Comparison of ENCODE assay signal across 9 cellular contexts in genomic region chr17:73644145-73645049, GRCh38. TPM values are rescaled to one million over a fixed set of nuclear protein-coding genes. Genes with fewer than 3 reads are reported as not detected.
DNase-seq lines count a peak whose midpoint lies in the region; ATAC-seq, FAIRE-seq and TF ChIP-seq lines count a peak whose summit lies in the region.
"Had no signal": no experiment of that assay in that cellular context is flagged by ENCODE, and none has a peak within 500 bp of the region (broad histone marks: within the 10 kb centered on the region; RNA-seq: fewer than 3 reads in every experiment).

A gene with protein sequence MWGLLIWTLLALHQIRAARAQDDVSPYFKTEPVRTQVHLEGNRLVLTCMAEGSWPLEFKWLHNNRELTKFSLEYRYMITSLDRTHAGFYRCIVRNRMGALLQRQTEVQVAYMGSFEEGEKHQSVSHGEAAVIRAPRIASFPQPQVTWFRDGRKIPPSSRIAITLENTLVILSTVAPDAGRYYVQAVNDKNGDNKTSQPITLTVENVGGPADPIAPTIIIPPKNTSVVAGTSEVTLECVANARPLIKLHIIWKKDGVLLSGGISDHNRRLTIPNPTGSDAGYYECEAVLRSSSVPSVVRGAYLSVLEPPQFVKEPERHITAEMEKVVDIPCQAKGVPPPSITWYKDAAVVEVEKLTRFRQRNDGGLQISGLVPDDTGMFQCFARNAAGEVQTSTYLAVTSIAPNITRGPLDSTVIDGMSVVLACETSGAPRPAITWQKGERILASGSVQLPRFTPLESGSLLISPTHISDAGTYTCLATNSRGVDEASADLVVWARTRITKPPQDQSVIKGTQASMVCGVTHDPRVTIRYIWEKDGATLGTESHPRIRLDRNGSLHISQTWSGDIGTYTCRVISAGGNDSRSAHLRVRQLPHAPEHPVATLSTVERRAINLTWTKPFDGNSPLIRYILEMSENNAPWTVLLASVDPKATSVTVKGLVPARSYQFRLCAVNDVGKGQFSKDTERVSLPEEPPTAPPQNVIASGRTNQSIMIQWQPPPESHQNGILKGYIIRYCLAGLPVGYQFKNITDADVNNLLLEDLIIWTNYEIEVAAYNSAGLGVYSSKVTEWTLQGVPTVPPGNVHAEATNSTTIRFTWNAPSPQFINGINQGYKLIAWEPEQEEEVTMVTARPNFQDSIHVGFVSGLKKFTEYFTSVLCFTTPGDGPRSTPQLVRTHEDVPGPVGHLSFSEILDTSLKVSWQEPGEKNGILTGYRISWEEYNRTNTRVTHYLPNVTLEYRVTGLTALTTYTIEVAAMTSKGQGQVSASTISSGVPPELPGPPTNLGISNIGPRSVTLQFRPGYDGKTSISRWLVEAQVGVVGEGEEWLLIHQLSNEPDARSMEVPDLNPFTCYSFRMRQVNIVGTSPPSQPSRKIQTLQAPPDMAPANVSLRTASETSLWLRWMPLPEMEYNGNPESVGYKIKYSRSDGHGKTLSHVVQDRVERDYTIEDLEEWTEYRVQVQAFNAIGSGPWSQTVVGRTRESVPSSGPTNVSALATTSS (N-terminal part only) (minus strand): TSS chr17:73644445. CDS start chr17:73644088, 357 bp downstream.

- peak within 1 kb of the TSS; percentile 68 for H3K4me2 ChIP-seq in PC-3 (ENCODE audit: low read length)
- no peak within 1 kb of the TSS for H3K4me2 ChIP-seq in endothelial cell of umbilical vein (ENCODE audit: insufficient read depth, low read length)

- H4K20me1 ChIP-seq in PC-3 (ENCODE audit: low read length) (no peaks in the 10 kb centered on the region), endothelial cell of umbilical vein (replicated peaks; ENCODE audit: control insufficient read depth, extremely low read depth, insufficient read depth, low read length) (no peaks in the 10 kb centered on the region)

- H3K27ac ChIP-seq in PC-3 (ENCODE audit: low read length): no peak within 1 kb of the TSS
- no peak within 1 kb of the TSS for H3K27ac ChIP-seq in endothelial cell of umbilical vein (ENCODE audit: insufficient read depth, low read depth, low read length)

- BruUV-seq in Calu3 (replicated peaks; lab: Mats Ljungman, UMichigan) (no TSS peak), PC-3 (replicated peaks; lab: Mats Ljungman, UMichigan) (no TSS peak), endothelial cell of umbilical vein (replicated peaks; lab: Mats Ljungman, UMichigan) (no TSS peak)

- H3K36me3 ChIP-seq in PC-3 (ENCODE audit: low read depth, low read length) (no peaks in the 10 kb centered on the region), endothelial cell of umbilical vein (ENCODE audit: control insufficient read depth in 2 of 2, extremely low read depth in 1 of 2, insufficient read depth in 2 of 2, low read length in 2 of 2) (no peaks in the 10 kb centered on the region)

- no peak for TF ChIP-seq POLR2A in endothelial cell of umbilical vein (IDR thresholded peaks at IDR 0.05; ENCODE audit: low read depth, low read length)

- no peak for TF ChIP-seq CTCF in Calu3 (IDR thresholded peaks at IDR 0.05; ENCODE audit: unreplicated experiment)
- no peak for TF ChIP-seq CTCF in PC-3 (conservative IDR thresholded peaks at IDR 0.05; ENCODE audit: low read depth, low read length)
- TF ChIP-seq CTCF in endothelial cell of umbilical vein (IDR thresholded peaks at IDR 0.05; ENCODE audit: extremely low read depth in 1 of 2, insufficient read depth in 1 of 2, low read depth in 1 of 2, low read length in 2 of 2): no peak

- H3K9ac ChIP-seq in PC-3 (ENCODE audit: low read length) (no peak within 1 kb of the TSS), endothelial cell of umbilical vein (replicated peaks; ENCODE audit: extremely low read depth, insufficient read depth, low read length) (no peak within 1 kb of the TSS)

- intact Hi-C loops in Calu3 (cut with micrococcal nuclease; ENCODE audit: unreplicated experiment): loop anchor here (5.0 kb wide), 1 partner anchor 353 kb away; no protein-coding TSS in a partner anchor
- intact Hi-C loops in PC-3 (cut with micrococcal nuclease): no loop called here
- intact Hi-C loops in endothelial cell of umbilical vein (cut with micrococcal nuclease): no loop called here

- H3K9me3 ChIP-seq in PC-3 (ENCODE audit: low read length): no peaks in the 10 kb centered on the region
- no peaks in the 10 kb centered on the region for H3K9me3 ChIP-seq in endothelial cell of umbilical vein (replicated peaks; ENCODE audit: control insufficient read depth, insufficient read depth, low read length)

- H3K79me2 ChIP-seq in PC-3 (ENCODE audit: low read length) (no peaks in the 10 kb centered on the region), endothelial cell of umbilical vein (ENCODE audit: control insufficient read depth, insufficient read depth, low read length) (no peaks in the 10 kb centered on the region)

- POLR2A ChIA-PET in PC-3 (lab: Charles Lee; ENCODE audit: unreplicated experiment): no interaction called here
- POLR2A ChIA-PET in endothelial cell of umbilical vein (lab: Charles Lee): no interaction called here

- ATAC-seq in PC-3 (no peak), naive B cell (ENCODE audit: low read depth in 2 of 2) (peak; percentile 35 to 40), GM21423 (IDR thresholded peaks at IDR 0.05; ENCODE audit: unreplicated experiment) (no peak), GM18861 (IDR thresholded peaks at IDR 0.05; ENCODE audit: unreplicated experiment) (no peak)

- no peaks in the 10 kb centered on the region for H3K9me2 ChIP-seq in PC-3 (replicated peaks; ENCODE audit: low read length)

- peaks cover 96% of the 10 kb centered on the region for H3K27me3 ChIP-seq in PC-3 (ENCODE audit: low read length)
- H3K27me3 ChIP-seq in endothelial cell of umbilical vein (ENCODE audit: control insufficient read depth in 2 of 2, insufficient read depth in 2 of 2, low read length in 2 of 2): peaks cover 14 to 35% of the 10 kb centered on the region in 2 experiments

- dilution Hi-C loops in endothelial cell of umbilical vein (cut with MboI; ENCODE audit: extremely low pct_ligation_motif_present, low sequenced_read_pairs): no loop called here

- H2AFZ ChIP-seq in PC-3 (ENCODE audit: low read length) (no peak within 1 kb of the TSS), endothelial cell of umbilical vein (ENCODE audit: low read depth, low read length) (no peak within 1 kb of the TSS)

- H3K27me3 Mint-ChIP-seq in Calu3 (ENCODE audit: unreplicated experiment): peaks cover 100% of the 10 kb centered on the region
- H3K27me3 Mint-ChIP-seq in naive B cell: peaks cover 0 to 10% (median 0%) of the 10 kb centered on the region in 3 donors

- peak; percentile 12 for DNase-seq in Calu3
- DNase-seq in PC-3: no peak
- DNase-seq in endothelial cell of umbilical vein (ENCODE audit: low read depth, low spot score): no peak
- DNase-seq in naive B cell: peak; percentile 30
- DNase-seq in GDM1 (lab: John Stamatoyannopoulos, UW): no peak
- DNase-seq in AML-193 (lab: John Stamatoyannopoulos, UW): no peak

- H3K4me1 Mint-ChIP-seq in Calu3 (ENCODE audit: low read depth, unreplicated experiment) (no peaks in the 10 kb centered on the region), naive B cell (peaks cover 25 to 46% (median 37%) of the 10 kb centered on the region in 3 donors)

- H3K27ac Mint-ChIP-seq in Calu3 (ENCODE audit: unreplicated experiment) (no peak within 1 kb of the TSS), naive B cell (peak within 1 kb of the TSS in 4 of 6 donors; percentile 60 to 92 (median 84))

- FAIRE-seq in endothelial cell of umbilical vein (lab: Jason Lieb, UNC): no peak
- FAIRE-seq: endometrium had no signal

- H3K4me3 ChIP-seq in PC-3 (ENCODE audit: low read length) (no peak within 1 kb of the TSS), endothelial cell of umbilical vein (replicated peaks in 1 of 3; ENCODE audit: insufficient read depth in 1 of 3, low read depth in 1 of 3, low read length in 3 of 3) (no peak within 1 kb of the TSS)

- H3F3A ChIP-seq in PC-3 (ENCODE audit: low read length, unreplicated experiment): no peaks in the 10 kb centered on the region

- no peaks in the 10 kb centered on the region for H3K4me1 ChIP-seq in PC-3 (ENCODE audit: insufficient read depth, low read length)
- no peaks in the 10 kb centered on the region for H3K4me1 ChIP-seq in endothelial cell of umbilical vein (ENCODE audit: control insufficient read depth, extremely low read depth, insufficient read depth, low read length)

- H3K9me1 ChIP-seq in endothelial cell of umbilical vein (replicated peaks; ENCODE audit: control insufficient read depth, extremely low read depth, insufficient read depth, low read length): no peaks in the 10 kb centered on the region

- CTCF ChIA-PET in Calu3 (lab: Charles Lee) (no interaction called here), PC-3 (lab: Charles Lee) (no interaction called here), endothelial cell of umbilical vein (lab: Charles Lee) (no interaction called here)

- H3K36me3 Mint-ChIP-seq in Calu3 (ENCODE audit: insufficient read depth, unreplicated experiment): no peaks in the 10 kb centered on the region
- no peaks in the 10 kb centered on the region for H3K36me3 Mint-ChIP-seq in naive B cell

- no peaks in the 10 kb centered on the region for H3K9me3 Mint-ChIP-seq in Calu3 (ENCODE audit: low read depth, unreplicated experiment)
- no peaks in the 10 kb centered on the region for H3K9me3 Mint-ChIP-seq in naive B cell

- H3K4me3 Mint-ChIP-seq in Calu3 (ENCODE audit: low read depth, unreplicated experiment): peak within 1 kb of the TSS; percentile 36
- peak within 1 kb of the TSS; percentile 92 to 98 (median 97) for H3K4me3 Mint-ChIP-seq in naive B cell

TF ChIP-seq in endothelial cell of umbilical vein, 7 proteins besides CTCF, POLR2A, EP300 and RAD21:
- no peak for TF ChIP-seq JUN (IDR thresholded peaks at IDR 0.05; ENCODE audit: borderline replicate concordance, insufficient read depth, insufficient read length, low read depth)
- peak; percentile 64 for TF ChIP-seq EZH2 (IDR thresholded peaks at IDR 0.05; ENCODE audit: borderline replicate concordance, low read depth, low read length, severe bottlenecking)

RNA-seq across cellular contexts. Expression of the gene that starts here (rescaled TPM):
- total RNA-seq in Calu3 (2022): 0.07 TPM in 1 of 2 replicates, not detected in the other
- 0.07 TPM in 1 of 2 replicates, not detected in the other for total RNA-seq in PC-3 (2014; rRNA removed)
- not detected in 2 replicates for total RNA-seq in endothelial cell of umbilical vein
- not detected in 2 replicates for polyA plus RNA-seq in endothelial cell of umbilical vein
- polyA plus RNA-seq in endothelial cell of umbilical vein (2011; cell fraction: cytosol; rRNA removed): not detected in 2 replicates
- not detected in 2 replicates for polyA plus RNA-seq in endothelial cell of umbilical vein (2011; cell fraction: nucleus; rRNA removed)
- polyA plus RNA-seq in endothelial cell of umbilical vein (2012): 0.03 TPM in 2 replicates
- polyA minus RNA-seq in endothelial cell of umbilical vein: not detected in 2 replicates
- polyA minus RNA-seq in endothelial cell of umbilical vein (2011; cell fraction: cytosol; rRNA and poly(A)+ RNA removed): not detected
- polyA minus RNA-seq in endothelial cell of umbilical vein (2011; cell fraction: nucleus; rRNA and poly(A)+ RNA removed): not detected in 2 replicates
- polyA plus RNA-seq in naive B cell (ENCODE audit: low read depth in 6 of 6): 1 to 10 TPM in 5 of 6 donors, under 1 TPM in 1; 0.10 to 6.3 (median 1.6) TPM

Comparison
In these comparisons a context has a peak if more than half of its experiments do, and no peak if none do; other contexts are left out.
1. Peak in DNase-seq in Calu3; RNA of the gene not detected or under 1 TPM.
2. ATAC-seq: peak in naive B cell (2 of 2); none in PC-3 (single experiment), GM21423 (single experiment) and GM18861 (single experiment).